In the genomic region with DNA sequence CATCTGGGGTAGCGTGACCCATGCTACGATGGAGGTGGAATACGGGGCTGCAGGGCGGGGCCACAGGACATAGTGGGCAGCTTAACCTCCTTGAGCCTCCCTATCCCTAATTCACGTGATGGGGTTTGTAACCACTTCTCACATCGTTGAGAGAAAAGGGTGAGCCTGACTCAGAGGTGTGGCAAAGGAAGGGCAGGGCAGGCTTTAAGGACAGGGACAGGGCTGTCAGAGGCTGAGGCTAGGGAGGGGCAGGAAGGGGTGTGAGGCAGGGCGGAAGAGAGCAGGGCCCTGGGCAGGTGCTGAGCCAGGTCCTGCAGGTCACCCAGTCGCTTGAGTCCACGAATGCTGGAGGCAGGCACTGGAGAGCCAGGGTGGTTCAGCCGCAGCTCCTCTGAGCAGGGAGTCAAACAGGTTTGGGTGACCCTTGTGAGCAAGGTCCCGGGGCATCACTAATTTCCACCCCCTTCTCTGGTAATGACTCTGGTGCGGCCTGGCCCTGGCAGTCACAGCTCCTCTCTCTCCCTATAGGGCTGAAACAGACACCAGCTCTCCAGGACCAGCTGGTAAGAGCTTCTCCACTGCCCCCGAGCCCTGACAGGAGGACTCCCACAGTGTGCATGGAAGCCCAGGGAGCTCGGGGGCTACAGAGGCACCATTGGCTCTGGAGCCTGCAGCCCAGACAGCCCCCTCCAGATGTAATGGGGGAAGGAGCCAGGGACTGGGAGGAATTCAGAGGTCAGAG, we compare ENCODE assay signal across 1 cellular context.
TF ChIP-seq lines count a peak whose summit lies in the region.

No MANE protein-coding gene starts in this region.

TF ChIP-seq in IMR-90, 13 proteins besides CTCF, POLR2A, EP300 and RAD21:
- TF ChIP-seq MAFK (IDR thresholded peaks at IDR 0.05; ENCODE audit: low read depth, low read length) (no peak), FOS (IDR thresholded peaks at IDR 0.05; ENCODE audit: low read depth, low read length) (no peak), RFX5 (IDR thresholded peaks at IDR 0.05; ENCODE audit: low read depth, low read length) (no peak), CEBPB (IDR thresholded peaks at IDR 0.05; ENCODE audit: low read depth, low read length) (no peak), SMC3 (IDR thresholded peaks at IDR 0.05; ENCODE audit: low read depth, low read length) (no peak), MXI1 (IDR thresholded peaks at IDR 0.05; ENCODE audit: borderline replicate concordance, low read depth, low read length) (no peak), NFE2L2 (IDR thresholded peaks at IDR 0.05; ENCODE audit: low read depth, low read length) (no peak), RCOR1 (IDR thresholded peaks at IDR 0.05; ENCODE audit: insufficient replicate concordance, low read length) (no peak), MAZ (IDR thresholded peaks at IDR 0.05; ENCODE audit: borderline replicate concordance, low read depth, low read length) (no peak), BHLHE40 (IDR thresholded peaks at IDR 0.05; ENCODE audit: low read depth, low read length) (no peak), CHD1 (IDR thresholded peaks at IDR 0.05; ENCODE audit: low read depth, low read length) (no peak)
- TF ChIP-seq, protein P1, sequence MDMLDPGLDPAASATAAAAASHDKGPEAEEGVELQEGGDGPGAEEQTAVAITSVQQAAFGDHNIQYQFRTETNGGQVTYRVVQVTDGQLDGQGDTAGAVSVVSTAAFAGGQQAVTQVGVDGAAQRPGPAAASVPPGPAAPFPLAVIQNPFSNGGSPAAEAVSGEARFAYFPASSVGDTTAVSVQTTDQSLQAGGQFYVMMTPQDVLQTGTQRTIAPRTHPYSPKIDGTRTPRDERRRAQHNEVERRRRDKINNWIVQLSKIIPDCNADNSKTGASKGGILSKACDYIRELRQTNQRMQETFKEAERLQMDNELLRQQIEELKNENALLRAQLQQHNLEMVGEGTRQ (IDR thresholded peaks at IDR 0.05; ENCODE audit: low read depth, low read length) = no peak
- TF ChIP-seq, protein P2, sequence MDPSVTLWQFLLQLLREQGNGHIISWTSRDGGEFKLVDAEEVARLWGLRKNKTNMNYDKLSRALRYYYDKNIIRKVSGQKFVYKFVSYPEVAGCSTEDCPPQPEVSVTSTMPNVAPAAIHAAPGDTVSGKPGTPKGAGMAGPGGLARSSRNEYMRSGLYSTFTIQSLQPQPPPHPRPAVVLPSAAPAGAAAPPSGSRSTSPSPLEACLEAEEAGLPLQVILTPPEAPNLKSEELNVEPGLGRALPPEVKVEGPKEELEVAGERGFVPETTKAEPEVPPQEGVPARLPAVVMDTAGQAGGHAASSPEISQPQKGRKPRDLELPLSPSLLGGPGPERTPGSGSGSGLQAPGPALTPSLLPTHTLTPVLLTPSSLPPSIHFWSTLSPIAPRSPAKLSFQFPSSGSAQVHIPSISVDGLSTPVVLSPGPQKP (IDR thresholded peaks at IDR 0.05; ENCODE audit: borderline replicate concordance, low read depth, low read length) = no peak
